28 cellular contexts compared by ENCODE assay signal in genomic region chr3:189158034-189158433, GRCh38.
"Had no signal": no experiment of that assay in that cellular context is flagged by ENCODE, and none has a peak within 500 bp of the region (broad histone marks: within the 10 kb centered on the region; RNA-seq: fewer than 3 reads in every experiment).

No MANE protein-coding gene starts in this region.

- H3K9me3 Mint-ChIP-seq: activated B cell treated with CpG ODN at 0.5 μM for 24 hours; activated T-cell treated with anti-CD3 and anti-CD28 coated beads, Interleukin-2, amount 50 U/mL, for 72 hours; activated T-helper 17 cell treated with anti-CD3 and anti-CD28 coated beads, Interleukin-2, amount 50 U/mL, for 72 hours had no signal

- H3K27ac Mint-ChIP-seq: activated B cell treated with CpG ODN at 0.5 μM for 24 hours; activated naive CD8-positive, alpha-beta T cell treated with anti-CD3 and anti-CD28 coated beads, Interleukin-2, amount 10 ng/mL, durations not matched to agents 7 days and 5 days; activated T-cell treated with anti-CD3 and anti-CD28 coated beads, Interleukin-2, amount 50 U/mL, for 72 hours; activated T-helper 17 cell treated with anti-CD3 and anti-CD28 coated beads, Interleukin-2, amount 50 U/mL, for 72 hours had no signal

- H3K4me2 ChIP-seq: KMS-11 had no signal

- H3K4me1 ChIP-seq: adrenal gland, body of pancreas, breast epithelium had no signal

- ATAC-seq: activated T-helper 17 cell treated with anti-CD3 and anti-CD28 coated beads, Interleukin-2, amount 50 U/mL, for 72 hours; body of pancreas had no signal

- H3K4me3 ChIP-seq: adrenal gland, body of pancreas, breast epithelium had no signal

- H3K9ac ChIP-seq: KMS-11 had no signal

- H3K4me3 Mint-ChIP-seq: activated B cell treated with CpG ODN at 0.5 μM for 24 hours; activated naive CD8-positive, alpha-beta T cell treated with anti-CD3 and anti-CD28 coated beads, Interleukin-2, amount 10 ng/mL, durations not matched to agents 7 days and 5 days; activated T-cell treated with anti-CD3 and anti-CD28 coated beads, Interleukin-2, amount 50 U/mL, for 72 hours; activated T-helper 17 cell treated with anti-CD3 and anti-CD28 coated beads, Interleukin-2, amount 50 U/mL, for 72 hours had no signal

- DNase-seq: activated B cell treated with CpG ODN at 0.5 μM for 24 hours; activated CD4-positive, alpha-beta T cell treated with anti-CD3 and anti-CD28 coated beads for 48 hours; activated CD4-positive, alpha-beta T cell treated with anti-CD3 and anti-CD28 coated beads, Interleukin-2, amount 50 U/mL, for 4 hours; activated CD4-positive, CD25-positive, alpha-beta regulatory T cell treated with anti-CD3 and anti-CD28 coated beads, Interleukin-2, amount 50 U/mL, for 72 hours; activated effector memory CD4-positive, alpha-beta T cell treated with anti-CD3 and anti-CD28 coated beads, Interleukin-2, amount 50 U/mL, for 16 hours; activated naive CD4-positive, alpha-beta T cell; activated naive CD4-positive, alpha-beta T cell treated with anti-CD3 and anti-CD28 coated beads, Interleukin-2, amount 50 U/mL, for 16 hours; activated naive CD8-positive, alpha-beta T cell treated with anti-CD3 and anti-CD28 coated beads, Interleukin-2, amount 10 ng/mL, durations not matched to agents 7 days and 5 days; activated T-cell treated with anti-CD3 and anti-CD28 coated beads, Interleukin-2, amount 50 U/mL, for 1 hour; activated T-cell treated with anti-CD3 and anti-CD28 coated beads, Interleukin-2, amount 50 U/mL, for 72 hours; adrenal gland; body of pancreas; NCI-H1092 treated with DMSO at 0.1 percent for 48 hours; NCI-H1417 treated with DMSO at 0.1 percent for 48 hours; NCI-H187 treated with DMSO at 0.1 percent for 48 hours; NCI-H2081 treated with DMSO at 0.1 percent for 48 hours; NCI-H2171; NCI-H510A; NCI-H526; NCI-H748 treated with DMSO at 0.1 percent for 48 hours; Right ventricle myocardium superior; SW 1271; T-helper 9 cell had no signal

- H3K27ac ChIP-seq: adrenal gland, body of pancreas, breast epithelium, KMS-11, VCaP had no signal

- H3K27me3 ChIP-seq: adrenal gland, body of pancreas, breast epithelium had no signal

- H3K4me1 Mint-ChIP-seq: activated B cell treated with CpG ODN at 0.5 μM for 24 hours; activated T-helper 17 cell treated with anti-CD3 and anti-CD28 coated beads, Interleukin-2, amount 50 U/mL, for 72 hours had no signal

- H3K36me3 ChIP-seq: adrenal gland, breast epithelium had no signal

- H3K9me3 ChIP-seq: adrenal gland, body of pancreas, breast epithelium had no signal

- H3K36me3 Mint-ChIP-seq: activated naive CD8-positive, alpha-beta T cell treated with anti-CD3 and anti-CD28 coated beads, Interleukin-2, amount 10 ng/mL, durations not matched to agents 7 days and 5 days had no signal

- FAIRE-seq: astrocyte had no signal
